8 cellular contexts compared by ENCODE assay signal in genomic region chr1:150234647-150235435, GRCh38. TPM values are rescaled to one million over a fixed set of nuclear protein-coding genes. Genes with fewer than 3 reads are reported as not detected.
DNase-seq lines count a peak whose midpoint lies in the region; ATAC-seq and TF ChIP-seq lines count a peak whose summit lies in the region.

No MANE protein-coding gene starts in this region.

- peak overlapping the region; percentile 93 for H3K27ac ChIP-seq in colonic mucosa
- H3K27ac ChIP-seq in liver (ENCODE audit: low read depth in 1 of 2, low read length in 2 of 2), result peak overlapping the region; percentile 98

- H3K4me3 ChIP-seq in colonic mucosa (peak overlapping the region; percentile 85), liver (ENCODE audit: low read depth in 1 of 3, low read length in 3 of 3) (peak overlapping the region; percentile 73 to 97 (median 92))

- H3K9me3 ChIP-seq in colonic mucosa (no peaks in the 10 kb centered on the region), liver (ENCODE audit: control insufficient read depth in 4 of 4, low read length in 3 of 4) (no peaks in the 10 kb centered on the region)

- under 1% methylated on average over 88 of the region's 88 CpGs for WGBS in liver

- TF ChIP-seq CTCF in colonic mucosa (IDR thresholded peaks at IDR 0.05) (no peak), liver (IDR thresholded peaks at IDR 0.05; ENCODE audit: low read depth, low read length, missing input control) (no peak)

- H3K27me3 ChIP-seq in colonic mucosa (no peaks in the 10 kb centered on the region), liver (ENCODE audit: control insufficient read depth in 4 of 4, insufficient read depth in 4 of 4, low read length in 3 of 4) (no peaks in the 10 kb centered on the region)

- H3K9ac ChIP-seq in colonic mucosa (ENCODE audit: low read depth in 2 of 2, low read length in 2 of 2) (peak overlapping the region; percentile 91), liver (ENCODE audit: low read depth in 1 of 2, low read length in 2 of 2) (peak overlapping the region; percentile 91 to 96)

- TF ChIP-seq RAD21 in liver (IDR thresholded peaks at IDR 0.05), result no peak

- no peaks in the 10 kb centered on the region for H3K36me3 ChIP-seq in colonic mucosa
- H3K36me3 ChIP-seq in liver (ENCODE audit: control insufficient read depth in 4 of 4, insufficient read depth in 3 of 4, low read depth in 1 of 4, low read length in 3 of 4), result peaks cover 0 to 6% (median under 1%) of the 10 kb centered on the region in 4 donors

- peak; percentile 52 for ATAC-seq in HG02970 (IDR thresholded peaks at IDR 0.05; ENCODE audit: low FRiP score, unreplicated experiment)

- intact Hi-C loops in colonic mucosa (cut with DNase I), result no loop called here

- H3K4me1 ChIP-seq in colonic mucosa (no peaks in the 10 kb centered on the region), liver (ENCODE audit: control insufficient read depth in 4 of 4, insufficient read depth in 4 of 4, low read length in 3 of 4) (peaks cover 1 to 20% (median 6%) of the 10 kb centered on the region in 4 donors)

- DNase-seq in NK-92 treated with Interleukin-12 subunit alpha and Interleukin-12 subunit beta, amount 100 ng/mL, for 24 hours (lab: John Stamatoyannopoulos, UW), result peak; percentile 93
- DNase-seq in NK-92 (lab: John Stamatoyannopoulos, UW; ENCODE audit: unreplicated experiment), result no peak
- DNase-seq in NCI-H345 (lab: John Stamatoyannopoulos, UW), result peak; percentile 90
- peak; percentile 95 for DNase-seq in activated CD4-positive, alpha-beta T cell treated with anti-CD3 and anti-CD28 coated beads for 48 hours
- DNase-seq in colonic mucosa, result peak; percentile 85
- peak; percentile 77 to 87 for DNase-seq in stimulated activated CD4-positive, alpha-beta T cell treated with anti-CD3 and anti-CD28 coated beads, Interleukin-4, amount 100 ng/mL, for 4 hours

TF ChIP-seq in liver, 16 proteins besides CTCF, POLR2A, EP300 and RAD21:
- no peak for TF ChIP-seq FOXA1 (IDR thresholded peaks at IDR 0.05)
- peak; percentile 3 to 45 for TF ChIP-seq HNF4A (conservative IDR thresholded peaks at IDR 0.05)
- TF ChIP-seq, protein P1, sequence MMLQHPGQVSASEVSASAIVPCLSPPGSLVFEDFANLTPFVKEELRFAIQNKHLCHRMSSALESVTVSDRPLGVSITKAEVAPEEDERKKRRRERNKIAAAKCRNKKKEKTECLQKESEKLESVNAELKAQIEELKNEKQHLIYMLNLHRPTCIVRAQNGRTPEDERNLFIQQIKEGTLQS (IDR thresholded peaks at IDR 0.05), result no peak
- peak in 1 of 2 donors; percentile 33 for TF ChIP-seq RXRA (IDR thresholded peaks at IDR 0.05)
- TF ChIP-seq, protein P2, sequence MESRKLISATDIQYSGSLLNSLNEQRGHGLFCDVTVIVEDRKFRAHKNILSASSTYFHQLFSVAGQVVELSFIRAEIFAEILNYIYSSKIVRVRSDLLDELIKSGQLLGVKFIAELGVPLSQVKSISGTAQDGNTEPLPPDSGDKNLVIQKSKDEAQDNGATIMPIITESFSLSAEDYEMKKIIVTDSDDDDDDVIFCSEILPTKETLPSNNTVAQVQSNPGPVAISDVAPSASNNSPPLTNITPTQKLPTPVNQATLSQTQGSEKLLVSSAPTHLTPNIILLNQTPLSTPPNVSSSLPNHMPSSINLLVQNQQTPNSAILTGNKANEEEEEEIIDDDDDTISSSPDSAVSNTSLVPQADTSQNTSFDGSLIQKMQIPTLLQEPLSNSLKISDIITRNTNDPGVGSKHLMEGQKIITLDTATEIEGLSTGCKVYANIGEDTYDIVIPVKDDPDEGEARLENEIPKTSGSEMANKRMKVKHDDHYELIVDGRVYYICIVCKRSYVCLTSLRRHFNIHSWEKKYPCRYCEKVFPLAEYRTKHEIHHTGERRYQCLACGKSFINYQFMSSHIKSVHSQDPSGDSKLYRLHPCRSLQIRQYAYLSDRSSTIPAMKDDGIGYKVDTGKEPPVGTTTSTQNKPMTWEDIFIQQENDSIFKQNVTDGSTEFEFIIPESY (IDR thresholded peaks at IDR 0.05), result peak; percentile 66
- no peak for TF ChIP-seq JUND (IDR thresholded peaks at IDR 0.05)
- TF ChIP-seq HNF4G (IDR thresholded peaks at IDR 0.05), result peak; percentile 11
- peak; percentile 46 for TF ChIP-seq SP1 (IDR thresholded peaks at IDR 0.05)
- TF ChIP-seq TAF1 (conservative IDR thresholded peaks at IDR 0.05), result peak; percentile 86
- TF ChIP-seq, protein P3, sequence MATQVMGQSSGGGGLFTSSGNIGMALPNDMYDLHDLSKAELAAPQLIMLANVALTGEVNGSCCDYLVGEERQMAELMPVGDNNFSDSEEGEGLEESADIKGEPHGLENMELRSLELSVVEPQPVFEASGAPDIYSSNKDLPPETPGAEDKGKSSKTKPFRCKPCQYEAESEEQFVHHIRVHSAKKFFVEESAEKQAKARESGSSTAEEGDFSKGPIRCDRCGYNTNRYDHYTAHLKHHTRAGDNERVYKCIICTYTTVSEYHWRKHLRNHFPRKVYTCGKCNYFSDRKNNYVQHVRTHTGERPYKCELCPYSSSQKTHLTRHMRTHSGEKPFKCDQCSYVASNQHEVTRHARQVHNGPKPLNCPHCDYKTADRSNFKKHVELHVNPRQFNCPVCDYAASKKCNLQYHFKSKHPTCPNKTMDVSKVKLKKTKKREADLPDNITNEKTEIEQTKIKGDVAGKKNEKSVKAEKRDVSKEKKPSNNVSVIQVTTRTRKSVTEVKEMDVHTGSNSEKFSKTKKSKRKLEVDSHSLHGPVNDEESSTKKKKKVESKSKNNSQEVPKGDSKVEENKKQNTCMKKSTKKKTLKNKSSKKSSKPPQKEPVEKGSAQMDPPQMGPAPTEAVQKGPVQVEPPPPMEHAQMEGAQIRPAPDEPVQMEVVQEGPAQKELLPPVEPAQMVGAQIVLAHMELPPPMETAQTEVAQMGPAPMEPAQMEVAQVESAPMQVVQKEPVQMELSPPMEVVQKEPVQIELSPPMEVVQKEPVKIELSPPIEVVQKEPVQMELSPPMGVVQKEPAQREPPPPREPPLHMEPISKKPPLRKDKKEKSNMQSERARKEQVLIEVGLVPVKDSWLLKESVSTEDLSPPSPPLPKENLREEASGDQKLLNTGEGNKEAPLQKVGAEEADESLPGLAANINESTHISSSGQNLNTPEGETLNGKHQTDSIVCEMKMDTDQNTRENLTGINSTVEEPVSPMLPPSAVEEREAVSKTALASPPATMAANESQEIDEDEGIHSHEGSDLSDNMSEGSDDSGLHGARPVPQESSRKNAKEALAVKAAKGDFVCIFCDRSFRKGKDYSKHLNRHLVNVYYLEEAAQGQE (IDR thresholded peaks at IDR 0.05), result no peak
- TF ChIP-seq NR2F2 (IDR thresholded peaks at IDR 0.05), result no peak
- TF ChIP-seq YY1 (IDR thresholded peaks at IDR 0.05), result peak; percentile 70
- no peak for TF ChIP-seq MAX (IDR thresholded peaks at IDR 0.05)
- TF ChIP-seq FOXA2 (IDR thresholded peaks at IDR 0.05), result no peak
- no peak for TF ChIP-seq GABPA (IDR thresholded peaks at IDR 0.05 in 1 of 2, conservative IDR thresholded peaks at IDR 0.05 in 1 of 2)
- TF ChIP-seq EGR1 (IDR thresholded peaks at IDR 0.05; ENCODE audit: low read depth in 2 of 2), result no peak

RNA-seq across cellular contexts. Expression of gene ANP32E, which starts 1.1 kb away (rescaled TPM):
- total RNA-seq in colonic mucosa (10 to 100 TPM; 18.5 to 36.3 TPM), liver (10 to 100 TPM in 1 of 2 donors, 1 to 10 TPM in 1; 8.8 to 40.6 TPM)
- 10 to 100 TPM; 10.5 to 41.5 TPM for polyA plus RNA-seq in liver

RNA-seq across cellular contexts. Expression of gene CA14, which starts 22.7 kb away (rescaled TPM):
- total RNA-seq in colonic mucosa (under 1 TPM; 0.22 to 0.29 TPM), liver (1 to 10 TPM in 1 of 2 donors, under 1 TPM in 1; 0.42 to 2.7 TPM)
- 1 to 10 TPM in 1 of 2 donors, under 1 TPM in 1; 0.22 to 2.0 TPM for polyA plus RNA-seq in liver

RNA-seq across cellular contexts. Expression of gene APH1A, which starts 34.0 kb away (rescaled TPM):
- 100 to 1,000 TPM; 180 to 209 TPM for total RNA-seq in colonic mucosa
- total RNA-seq in liver, result 10 to 100 TPM; 48.9 to 65.3 TPM
- 10 to 100 TPM; 25.1 to 93.6 TPM for polyA plus RNA-seq in liver

RNA-seq across cellular contexts. Expression of gene C1orf54, which starts 37.7 kb away (rescaled TPM):
- total RNA-seq in colonic mucosa (1 to 10 TPM; 2.7 to 6.0 TPM), liver (10 to 100 TPM in 1 of 2 donors, 1 to 10 TPM in 1; 2.3 to 10.8 TPM)
- polyA plus RNA-seq in liver, result 1 to 10 TPM; 3.3 to 5.6 TPM

RNA-seq across cellular contexts. Expression of gene CIART, which starts 47.5 kb away (rescaled TPM):
- total RNA-seq in colonic mucosa (1 to 10 TPM in 1 of 2 donors, under 1 TPM in 1; 0.69 to 1.6 TPM), liver (1 to 10 TPM in 1 of 2 donors, under 1 TPM in 1; 0.51 to 1.8 TPM)
- polyA plus RNA-seq in liver, result 1 to 10 TPM; 2.0 to 7.1 TPM
